Comparison of ENCODE assay signal across 17 cellular contexts in the genomic region with DNA sequence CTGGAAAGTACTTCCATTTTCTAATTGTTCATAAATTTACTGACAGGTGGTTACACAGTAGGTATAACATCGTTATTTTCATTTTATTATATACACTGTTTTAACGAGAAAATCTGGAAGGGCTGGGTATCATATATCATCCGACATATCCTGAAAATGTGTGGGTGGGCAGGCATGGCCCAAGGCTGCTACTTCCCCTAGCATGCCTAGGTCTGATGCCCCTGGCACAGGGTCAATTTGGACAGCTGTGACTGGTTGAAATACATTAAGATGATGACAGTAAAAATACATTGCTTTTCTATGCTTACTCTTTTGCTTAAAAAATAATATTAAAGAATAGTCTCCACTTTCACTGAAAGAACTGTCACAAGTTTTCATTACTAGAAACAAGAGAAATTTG.
"Had no signal": no experiment of that assay in that cellular context is flagged by ENCODE, and none has a peak within 500 bp of the region (broad histone marks: within the 10 kb centered on the region; RNA-seq: fewer than 3 reads in every experiment).

No MANE protein-coding gene starts in this region.

- ATAC-seq: activated CD4-positive, alpha-beta T cell treated with anti-CD3 and anti-CD28 coated beads for 36 hours; left colon; lower lobe of right lung; right lobe of liver; upper lobe of right lung had no signal

- H3K27me3 ChIP-seq: adrenal gland, dorsolateral prefrontal cortex, neural progenitor cell, ovary, right lobe of liver, stomach, testis, upper lobe of right lung had no signal

- H3K27ac ChIP-seq: adrenal gland, dorsolateral prefrontal cortex, lower lobe of right lung, neural progenitor cell, ovary, right lobe of liver, stomach, testis, upper lobe of right lung had no signal

- H3K9me3 ChIP-seq: adrenal gland, lower lobe of right lung, ovary, right lobe of liver, stomach, testis, upper lobe of right lung had no signal

- FAIRE-seq: islet of Langerhans had no signal

- H3K4me1 ChIP-seq: adrenal gland, lower lobe of right lung, stomach, testis, upper lobe of right lung had no signal

- H3K4me3 ChIP-seq: adrenal gland, dorsolateral prefrontal cortex, lower lobe of right lung, neural progenitor cell, ovary, right lobe of liver, stomach, testis, upper lobe of right lung had no signal

- DNase-seq: activated CD4-positive, alpha-beta memory T cell treated with anti-CD3 and anti-CD28 coated beads, Interleukin-2, amount 10 ng/mL, durations not matched to agents 7 days and 5 days; activated CD4-positive, alpha-beta T cell treated with anti-CD3 and anti-CD28 coated beads for 36 hours; activated naive CD4-positive, alpha-beta T cell treated with anti-CD3 and anti-CD28 coated beads, Interleukin-2, amount 10 ng/mL, durations not matched to agents 7 days and 5 days; activated T-cell treated with anti-CD3 and anti-CD28 coated beads, Interleukin-2, amount 50 U/mL, for 24 hours; adrenal gland; dorsolateral prefrontal cortex; erythroblast; left colon; lower lobe of right lung; naive B cell; ovary; right lobe of liver; stomach; testis; upper lobe of right lung had no signal

- H3K36me3 ChIP-seq: adrenal gland, lower lobe of right lung, neural progenitor cell, ovary, right lobe of liver, stomach, upper lobe of right lung had no signal
